In the genomic region with DNA sequence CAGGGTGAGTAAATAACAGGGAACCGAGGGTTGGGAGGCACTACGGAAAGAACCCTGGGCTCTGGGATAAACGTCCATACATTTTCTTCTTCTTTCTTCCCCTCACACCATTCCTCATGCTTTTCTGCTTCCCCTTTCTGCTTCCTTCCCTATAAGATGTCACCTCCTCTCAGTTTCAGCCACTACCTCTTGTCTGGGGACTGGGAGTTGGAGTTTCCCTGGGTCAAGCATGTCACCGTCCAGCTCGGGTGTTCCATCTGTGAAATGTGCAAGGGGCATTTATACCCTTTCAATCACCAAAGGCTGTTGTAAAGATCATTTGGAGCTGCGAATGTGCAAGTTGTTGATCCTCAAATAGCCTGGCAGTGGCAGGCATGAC, we compare ENCODE assay signal across 1 cellular context.
TF ChIP-seq lines count a peak whose summit lies in the region.

No MANE protein-coding gene starts in this region.

TF ChIP-seq in SK-N-SH, 30 proteins besides CTCF, POLR2A, EP300 and RAD21 (continued from another document):
- TF ChIP-seq, protein P1, sequence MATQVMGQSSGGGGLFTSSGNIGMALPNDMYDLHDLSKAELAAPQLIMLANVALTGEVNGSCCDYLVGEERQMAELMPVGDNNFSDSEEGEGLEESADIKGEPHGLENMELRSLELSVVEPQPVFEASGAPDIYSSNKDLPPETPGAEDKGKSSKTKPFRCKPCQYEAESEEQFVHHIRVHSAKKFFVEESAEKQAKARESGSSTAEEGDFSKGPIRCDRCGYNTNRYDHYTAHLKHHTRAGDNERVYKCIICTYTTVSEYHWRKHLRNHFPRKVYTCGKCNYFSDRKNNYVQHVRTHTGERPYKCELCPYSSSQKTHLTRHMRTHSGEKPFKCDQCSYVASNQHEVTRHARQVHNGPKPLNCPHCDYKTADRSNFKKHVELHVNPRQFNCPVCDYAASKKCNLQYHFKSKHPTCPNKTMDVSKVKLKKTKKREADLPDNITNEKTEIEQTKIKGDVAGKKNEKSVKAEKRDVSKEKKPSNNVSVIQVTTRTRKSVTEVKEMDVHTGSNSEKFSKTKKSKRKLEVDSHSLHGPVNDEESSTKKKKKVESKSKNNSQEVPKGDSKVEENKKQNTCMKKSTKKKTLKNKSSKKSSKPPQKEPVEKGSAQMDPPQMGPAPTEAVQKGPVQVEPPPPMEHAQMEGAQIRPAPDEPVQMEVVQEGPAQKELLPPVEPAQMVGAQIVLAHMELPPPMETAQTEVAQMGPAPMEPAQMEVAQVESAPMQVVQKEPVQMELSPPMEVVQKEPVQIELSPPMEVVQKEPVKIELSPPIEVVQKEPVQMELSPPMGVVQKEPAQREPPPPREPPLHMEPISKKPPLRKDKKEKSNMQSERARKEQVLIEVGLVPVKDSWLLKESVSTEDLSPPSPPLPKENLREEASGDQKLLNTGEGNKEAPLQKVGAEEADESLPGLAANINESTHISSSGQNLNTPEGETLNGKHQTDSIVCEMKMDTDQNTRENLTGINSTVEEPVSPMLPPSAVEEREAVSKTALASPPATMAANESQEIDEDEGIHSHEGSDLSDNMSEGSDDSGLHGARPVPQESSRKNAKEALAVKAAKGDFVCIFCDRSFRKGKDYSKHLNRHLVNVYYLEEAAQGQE (IDR thresholded peaks at IDR 0.05; ENCODE audit: low read depth, low read length): no peak
